In genomic region chr6:25017932-25018581, GRCh38 we compare ENCODE assay signal across 8 cellular contexts.
DNase-seq lines count a peak whose midpoint lies in the region; ATAC-seq and TF ChIP-seq lines count a peak whose summit lies in the region.

No MANE protein-coding gene starts in this region.

- no peak overlapping the region for H4K8ac ChIP-seq in trophoblast cell (ENCODE audit: low read depth, low read length)

- no peak for TF ChIP-seq POLR2A in Peyer's patch (IDR thresholded peaks at IDR 0.05)

- H3K4me2 ChIP-seq in trophoblast cell (ENCODE audit: low read length), result no peak overlapping the region

- peak overlapping the region in 1 of 4 donors; percentile 20 for H3K27ac ChIP-seq in Peyer's patch
- H3K27ac ChIP-seq in foreskin keratinocyte, result no peak overlapping the region
- no peak overlapping the region for H3K27ac ChIP-seq in trophoblast cell (ENCODE audit: low read depth, low read length)

- H2BK5ac ChIP-seq in trophoblast cell (ENCODE audit: low read depth, low read length, poor library complexity), result no peak overlapping the region

- peaks cover 2% of the 10 kb centered on the region for H3K79me2 ChIP-seq in trophoblast cell (ENCODE audit: control insufficient read depth, insufficient read depth, low read length, poor library complexity)

- H2AK5ac ChIP-seq in trophoblast cell (ENCODE audit: low read length), result no peak overlapping the region

- H2BK12ac ChIP-seq in trophoblast cell (ENCODE audit: low read length), result no peak overlapping the region

- H2BK120ac ChIP-seq in trophoblast cell (ENCODE audit: insufficient read depth, low read length, poor library complexity), result no peak overlapping the region

- no CpG with 5 or more reads among the region's 7 CpGs for WGBS in trophoblast cell (ENCODE audit: extremely low coverage, insufficient coverage, insufficient read length)

- ATAC-seq in HG03139 (IDR thresholded peaks at IDR 0.05; ENCODE audit: unreplicated experiment) (peak; percentile 68), foreskin keratinocyte (peak; percentile 80), GM21528 (IDR thresholded peaks at IDR 0.05; ENCODE audit: low FRiP score, unreplicated experiment) (no peak)

- H3K23ac ChIP-seq in trophoblast cell (ENCODE audit: low read length), result no peak overlapping the region

- no peaks in the 10 kb centered on the region for H3K9me3 ChIP-seq in Peyer's patch
- H3K9me3 ChIP-seq in trophoblast cell (ENCODE audit: insufficient read depth, low read depth, low read length), result no peaks in the 10 kb centered on the region

- H3K36me3 ChIP-seq in Peyer's patch (no peaks in the 10 kb centered on the region), trophoblast cell (ENCODE audit: control insufficient read depth in 1 of 2, insufficient read depth in 2 of 2, low read length in 2 of 2) (no peaks in the 10 kb centered on the region)

- H3K4me1 ChIP-seq in Peyer's patch (peaks cover 0 to 3% (median 0%) of the 10 kb centered on the region in 4 donors), foreskin keratinocyte (peaks cover 5% of the 10 kb centered on the region), trophoblast cell (ENCODE audit: control insufficient read depth in 1 of 2, insufficient read depth in 2 of 2, low read length in 2 of 2) (peaks cover 9 to 12% of the 10 kb centered on the region in 2 experiments)

- H3K79me1 ChIP-seq in trophoblast cell (ENCODE audit: low read length), result peaks cover 15% of the 10 kb centered on the region

- H3K9ac ChIP-seq in trophoblast cell (ENCODE audit: low read length), result no peak overlapping the region

- DNase-seq in Peyer's patch (peak in 2 of 3 donors; percentile 73 to 89), foreskin keratinocyte (peak; percentile 51 to 80), trophoblast cell (peak; percentile 86 to 91), GF-D8 (lab: John Stamatoyannopoulos, UW) (no peak)
- DNase-seq in activated T-cell treated with anti-CD3 and anti-CD28 coated beads, Interleukin-2, amount 50 U/mL, for 48 hours, result peak; percentile 79 to 84

- H3K4ac ChIP-seq in trophoblast cell (ENCODE audit: low read depth, low read length), result no peak overlapping the region

- H2AFZ ChIP-seq in trophoblast cell (ENCODE audit: insufficient read depth, low read length, poor library complexity), result no peak overlapping the region

- H3K4me3 ChIP-seq in Peyer's patch, result no peak overlapping the region
- no peak overlapping the region for H3K4me3 ChIP-seq in trophoblast cell (ENCODE audit: low read depth, low read length)

- H3K27me3 ChIP-seq in Peyer's patch (no peaks in the 10 kb centered on the region), foreskin keratinocyte (no peaks in the 10 kb centered on the region), trophoblast cell (ENCODE audit: insufficient read depth, low read length) (no peaks in the 10 kb centered on the region)

- TF ChIP-seq CTCF in GM12873 (IDR thresholded peaks at IDR 0.05; ENCODE audit: insufficient read depth, low read depth, low read length, missing control alignments) (peak; percentile 86), Peyer's patch (IDR thresholded peaks at IDR 0.05) (peak; percentile 51 to 66 (median 59)), foreskin keratinocyte (conservative IDR thresholded peaks at IDR 0.05) (peak; percentile 89)

- no peak overlapping the region for H3K14ac ChIP-seq in trophoblast cell (ENCODE audit: low read length)

- no peak overlapping the region for H3K18ac ChIP-seq in trophoblast cell (ENCODE audit: low read length)

- no peak overlapping the region for H4K91ac ChIP-seq in trophoblast cell (ENCODE audit: low read depth, low read length)

- no peak overlapping the region for H4K12ac ChIP-seq in trophoblast cell (ENCODE audit: low read depth, low read length)
